26 cellular contexts compared by ENCODE assay signal in genomic region chr10:118914626-118915025, GRCh38.
DNase-seq lines count a peak whose midpoint lies in the region; ATAC-seq and TF ChIP-seq lines count a peak whose summit lies in the region.
"Had no signal": no experiment of that assay in that cellular context is flagged by ENCODE, and none has a peak within 500 bp of the region (broad histone marks: within the 10 kb centered on the region; RNA-seq: fewer than 3 reads in every experiment).

No MANE protein-coding gene starts in this region.

- TF ChIP-seq CTCF in SK-N-SH (IDR thresholded peaks at IDR 0.05) = no peak

- no peak for TF ChIP-seq RAD21 in SK-N-SH (IDR thresholded peaks at IDR 0.05; ENCODE audit: low read length)

- no peak overlapping the region for H2BK15ac ChIP-seq in mesendoderm (replicated peaks; ENCODE audit: low read depth)

- peaks cover 0 to 16% of the 10 kb centered on the region in 2 experiments; a peak in 2 of 4 replicates for H3K4me1 ChIP-seq in SK-N-SH (ENCODE audit: control insufficient read depth in 1 of 2, insufficient read depth in 2 of 2, low read depth in 1 of 2, low read length in 1 of 2)
- peaks cover 2% of the 10 kb centered on the region for H3K4me1 ChIP-seq in mesendoderm (ENCODE audit: control insufficient read depth, low read depth, low read length)

- no peaks in the 10 kb centered on the region for H4K20me1 ChIP-seq in SK-N-SH (ENCODE audit: insufficient read depth)

- no peak overlapping the region for H2BK120ac ChIP-seq in mesendoderm (ENCODE audit: low read depth, low read length)

- H3K18ac ChIP-seq in mesendoderm (ENCODE audit: low read length) = no peak overlapping the region

- H3K27me3 ChIP-seq in SK-N-SH (ENCODE audit: insufficient read depth) (no peaks in the 10 kb centered on the region), mesendoderm (ENCODE audit: insufficient read depth, low read length, poor library complexity) (no peaks in the 10 kb centered on the region)
- H3K27me3 ChIP-seq: brain microvascular endothelial cell, SJSA1 had no signal

- no peak overlapping the region for H3K56ac ChIP-seq in mesendoderm (ENCODE audit: low read length)

- ATAC-seq in SK-N-SH treated with all-trans-retinoic acid at 6 μM for 48 hours = no peak; the same call in 2 of the 3 replicates
- ATAC-seq in HG03354 (IDR thresholded peaks at IDR 0.05; ENCODE audit: poor library complexity, severe bottlenecking, unreplicated experiment) = no peak
- no peak for ATAC-seq in GM21423 (IDR thresholded peaks at IDR 0.05; ENCODE audit: unreplicated experiment)
- ATAC-seq: activated CD4-positive, CD25-positive, alpha-beta regulatory T cell treated with anti-CD3 and anti-CD28 coated beads, Interleukin-2, amount 50 U/mL, for 24 hours; activated naive CD4-positive, alpha-beta T cell treated with anti-CD3 and anti-CD28 coated beads, Interleukin-2, amount 50 U/mL, for 72 hours; GM23338; stimulated activated memory B cell treated with anti-CD40 and anti-IgM and Interleukin-4, amounts not matched to agents 10 μg/mL and 1 μg/mL and 100 μg/mL, for 72 hours had no signal

- H2AFZ ChIP-seq in SK-N-SH (ENCODE audit: low read depth) = no peak overlapping the region
- H2AFZ ChIP-seq: GM23338 had no signal

- POLR2A ChIA-PET in SK-N-SH (lab: Yijun Ruan, JAX) = no interaction called here

- no peak for TF ChIP-seq EP300 in SK-N-SH (IDR thresholded peaks at IDR 0.05; ENCODE audit: borderline replicate concordance in 1 of 2, low read depth in 1 of 2, low read length in 1 of 2)

- WGBS in SK-N-SH (ENCODE audit: low lambda C conversion rate) = 46% methylated on average over 4 of the region's 4 CpGs
- WGBS in mesendoderm (ENCODE audit: extremely low coverage, insufficient coverage, low lambda C conversion rate) = no CpG with 5 or more reads among the region's 4 CpGs

- H3K79me2 ChIP-seq in SK-N-SH (ENCODE audit: insufficient read depth) (no peaks in the 10 kb centered on the region), mesendoderm (ENCODE audit: control insufficient read depth, insufficient read depth, low read length) (no peaks in the 10 kb centered on the region)

- H2BK5ac ChIP-seq in mesendoderm (ENCODE audit: low read length) = no peak overlapping the region

- no peak overlapping the region for H3K4ac ChIP-seq in mesendoderm (ENCODE audit: low read depth, low read length)

- CTCF ChIA-PET in SK-N-SH (lab: Yijun Ruan, JAX) = interaction anchor here (1.1 kb wide), 1 partner anchor 111 kb away, joined by 3 read pairs; no protein-coding TSS in a partner anchor

- H4K5ac ChIP-seq in mesendoderm (ENCODE audit: low read length) = no peak overlapping the region

- H3F3A ChIP-seq in SK-N-SH (replicated peaks; ENCODE audit: insufficient read depth) = no peaks in the 10 kb centered on the region

- no peaks in the 10 kb centered on the region for H3K9me3 ChIP-seq in SK-N-SH
- H3K9me3 ChIP-seq: left ventricle myocardium inferior, SJSA1 had no signal

- no peak overlapping the region for H3K9ac ChIP-seq in SK-N-SH
- no peak overlapping the region for H3K9ac ChIP-seq in mesendoderm (ENCODE audit: low read length)

- DNase-seq in SK-N-SH (peak; percentile 46), NCI-H69 (lab: John Stamatoyannopoulos, UW) (peak; percentile 18), mesendoderm (peak; percentile 8)
- no peak for DNase-seq in stimulated activated CD4-positive, alpha-beta T cell treated with anti-CD3 and anti-CD28 coated beads, Interleukin-12 subunit alpha, Interleukin-12 subunit beta, amount 100 ng/mL, for 4 hours
- no peak for DNase-seq in activated effector memory CD4-positive, alpha-beta T cell treated with Interleukin-2 at 50 U/mL for 16 hours
- DNase-seq: activated CD4-positive, alpha-beta T cell treated with anti-CD3 and anti-CD28 coated beads, Interleukin-2, amount 50 U/mL, for 48 hours; activated CD8-positive, alpha-beta memory T cell treated with anti-CD3 and anti-CD28 coated beads, Interleukin-2, amount 50 U/mL, for 48 hours; brain microvascular endothelial cell; Calu3; CD4-positive, CD25-positive, alpha-beta regulatory T cell; cerebellar nuclear complex; dermis blood vessel endothelial cell; endodermal cell; left ventricle myocardium inferior; NCI-H1105; NCI-H1930; NCI-H774; trophoblast cell had no signal

- H3K9me2 ChIP-seq in SK-N-SH = no peaks in the 10 kb centered on the region

- no peak overlapping the region for H3K4me2 ChIP-seq in SK-N-SH
- no peak overlapping the region for H3K4me2 ChIP-seq in mesendoderm (ENCODE audit: low read length)
- H3K4me2 ChIP-seq: GM23338 had no signal

- H3K79me1 ChIP-seq in mesendoderm (ENCODE audit: low read length) = no peaks in the 10 kb centered on the region

- no peak overlapping the region for H4K8ac ChIP-seq in mesendoderm (ENCODE audit: low read depth, low read length)

- H3K23ac ChIP-seq in mesendoderm (ENCODE audit: low read length) = no peak overlapping the region

- H3K27ac ChIP-seq in SK-N-SH (ENCODE audit: low read depth in 2 of 2, low read length in 1 of 2) (no peak overlapping the region), mesendoderm (ENCODE audit: low read depth, low read length) (no peak overlapping the region)
- H3K27ac ChIP-seq: brain microvascular endothelial cell, SJSA1 had no signal

- no peak overlapping the region for H2AK5ac ChIP-seq in mesendoderm (ENCODE audit: low read length)

- no peaks in the 10 kb centered on the region for H3K36me3 ChIP-seq in SK-N-SH (replicated peaks in 1 of 2; ENCODE audit: control insufficient read depth in 1 of 2, insufficient read depth in 2 of 2, low read length in 1 of 2)
- H3K36me3 ChIP-seq in mesendoderm (ENCODE audit: control insufficient read depth, insufficient read depth, low read length) = no peaks in the 10 kb centered on the region
- H3K36me3 ChIP-seq: brain microvascular endothelial cell, left ventricle myocardium inferior, SJSA1 had no signal

- no peak overlapping the region for H3K4me3 ChIP-seq in SK-N-SH (ENCODE audit: low read depth in 2 of 2, low read length in 1 of 2)
- no peak overlapping the region for H3K4me3 ChIP-seq in mesendoderm (ENCODE audit: low read length)
- H3K4me3 ChIP-seq: GM23338, left ventricle myocardium inferior, SJSA1 had no signal

TF ChIP-seq in SK-N-SH, 30 proteins besides CTCF, POLR2A, EP300 and RAD21:
- no peak for TF ChIP-seq FOXM1 (IDR thresholded peaks at IDR 0.05; ENCODE audit: low read depth)
- no peak for TF ChIP-seq MEF2A (IDR thresholded peaks at IDR 0.05; ENCODE audit: borderline replicate concordance, low read depth)
- no peak for TF ChIP-seq FOXJ3 (CRISPR knock-in tag; IDR thresholded peaks at IDR 0.05)
- TF ChIP-seq TCF12 (IDR thresholded peaks at IDR 0.05) = no peak
- TF ChIP-seq CHD2 (IDR thresholded peaks at IDR 0.05; ENCODE audit: low read length, partially characterized antibody) = peak; percentile 17
- TF ChIP-seq GATA2 (CRISPR knock-in tag; IDR thresholded peaks at IDR 0.05) = no peak
- TF ChIP-seq MXI1 (IDR thresholded peaks at IDR 0.05; ENCODE audit: low read depth, low read length) = 0 out of 2 replicates have a peak, but pooled peaks have one; percentile 22

TF ChIP-seq in SK-N-SH treated with all-trans-retinoic acid at 6 μM for 48 hours, 23 proteins besides CTCF, POLR2A, EP300 and RAD21 (continues in another document):
- TF ChIP-seq PPARA (CRISPR knock-in tag; IDR thresholded peaks at IDR 0.05; ENCODE audit: borderline replicate concordance) (no peak), ZFP30 (CRISPR knock-in tag; IDR thresholded peaks at IDR 0.05) (no peak), ZFP3 (CRISPR knock-in tag; IDR thresholded peaks at IDR 0.05) (no peak), TCF4 (CRISPR knock-in tag; IDR thresholded peaks at IDR 0.05; ENCODE audit: borderline replicate concordance) (no peak), ZNF8 (CRISPR knock-in tag; IDR thresholded peaks at IDR 0.05) (no peak), ZNF565 (CRISPR knock-in tag; conservative IDR thresholded peaks at IDR 0.05; ENCODE audit: low read depth) (no peak), ISL1 (CRISPR knock-in tag; IDR thresholded peaks at IDR 0.05) (no peak), CSRNP3 (CRISPR knock-in tag; IDR thresholded peaks at IDR 0.05) (no peak), GLIS3 (CRISPR knock-in tag; IDR thresholded peaks at IDR 0.05) (no peak), TSHZ2 (CRISPR knock-in tag; IDR thresholded peaks at IDR 0.05) (no peak), ZNF70 (CRISPR knock-in tag; IDR thresholded peaks at IDR 0.05) (no peak), TOX (CRISPR knock-in tag; IDR thresholded peaks at IDR 0.05; ENCODE audit: borderline replicate concordance) (no peak)

Comparison
In these comparisons a context has a peak if more than half of its experiments do, and no peak if none do; other contexts are left out.
1. DNase-seq: peak in SK-N-SH (single experiment), NCI-H69 (single experiment) and mesendoderm (single experiment); none in stimulated activated CD4-positive, alpha-beta T cell treated with anti-CD3 and anti-CD28 coated beads, Interleukin-12 subunit alpha, Interleukin-12 subunit beta, amount 100 ng/mL, for 4 hours (single experiment) and activated effector memory CD4-positive, alpha-beta T cell treated with Interleukin-2 at 50 U/mL for 16 hours (single experiment).